Comparison of ENCODE assay signal across 7 cellular contexts in genomic region chr2:55668956-55669355, GRCh38.
"Had no signal": no experiment of that assay in that cellular context is flagged by ENCODE, and none has a peak within 500 bp of the region (broad histone marks: within the 10 kb centered on the region; RNA-seq: fewer than 3 reads in every experiment).

No MANE protein-coding gene starts in this region.

- DNase-seq: GDM1, GF-D8 had no signal

- ATAC-seq: GM12878 had no signal

- H3K4me3 ChIP-seq: GM12878 had no signal

- FAIRE-seq: GM12878, GM12891, GM12892, GM18507, GM19239 had no signal
